ENCODE assay signal across 8 cellular contexts in the genomic region with DNA sequence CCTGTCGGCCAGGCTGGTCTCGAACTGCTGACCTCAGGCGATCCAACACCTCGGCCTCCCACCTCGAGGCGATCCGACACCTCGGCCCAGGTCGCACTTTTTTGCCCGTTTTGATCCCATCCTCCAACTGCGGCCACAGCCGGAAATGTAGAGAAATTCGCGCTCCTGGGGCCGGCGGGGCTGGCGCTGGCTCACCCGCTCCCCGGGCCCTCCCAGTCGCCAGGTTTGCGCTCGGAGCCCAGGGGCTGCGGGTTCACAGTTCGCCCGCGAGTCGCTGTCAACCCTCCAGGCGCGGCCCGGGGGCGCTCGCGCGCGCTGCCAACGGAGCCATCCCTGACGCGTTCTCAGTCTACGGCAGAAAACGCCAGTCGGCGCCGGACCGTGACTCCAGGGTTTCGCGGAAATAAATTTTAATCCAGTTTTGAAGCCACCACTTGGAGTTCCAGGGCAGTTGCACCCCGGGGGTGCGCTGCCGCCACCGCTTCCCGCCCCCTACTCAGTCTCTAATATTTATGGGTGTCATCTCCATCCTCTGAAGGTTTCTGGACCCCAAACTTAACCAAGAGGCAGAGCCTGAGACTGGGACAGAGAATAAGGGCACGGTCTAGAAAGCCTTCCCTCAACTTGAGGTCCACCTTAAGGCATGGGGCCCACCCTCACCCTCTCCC. TPM values are rescaled to one million over a fixed set of nuclear protein-coding genes. Genes with fewer than 3 reads are reported as not detected.
DNase-seq lines count a peak whose midpoint lies in the region; ATAC-seq and TF ChIP-seq lines count a peak whose summit lies in the region.

No MANE protein-coding gene starts in this region.

- H3K9ac ChIP-seq in OCI-LY3 (ENCODE audit: low read length) = peak overlapping the region; percentile 50

- H3K4me3 ChIP-seq in OCI-LY3 (ENCODE audit: low read length) = peak overlapping the region; percentile 57

- peak overlapping the region; percentile 65 for H3K4me2 ChIP-seq in OCI-LY3 (ENCODE audit: low read length)

- ATAC-seq in Right ventricle myocardium superior (ENCODE audit: poor library complexity) = peak; percentile 74
- peak; percentile 48 for ATAC-seq in sciatic nerve
- no peak for ATAC-seq in HG03439 (IDR thresholded peaks at IDR 0.05; ENCODE audit: unreplicated experiment)
- ATAC-seq in GM21360 (IDR thresholded peaks at IDR 0.05; ENCODE audit: unreplicated experiment) = no peak

- H3K36me3 ChIP-seq in OCI-LY3 (replicated peaks; ENCODE audit: low read depth, low read length) = no peaks in the 10 kb centered on the region

- DNase-seq in NCI-H82 (lab: John Stamatoyannopoulos, UW) (peak; percentile 66), NCI-H82 treated with DMSO at 0.1 percent for 48 hours (lab: John Stamatoyannopoulos, UW; ENCODE audit: unreplicated experiment) (no peak), Right ventricle myocardium superior (peak; percentile 90), sciatic nerve (ENCODE audit: low spot score) (peak; percentile 84)
- peak; percentile 92 for DNase-seq in activated naive CD4-positive, alpha-beta T cell treated with anti-CD3 and anti-CD28 coated beads for 36 hours

- peak overlapping the region; percentile 62; the same call in 1 of the 2 replicates for H2AFZ ChIP-seq in OCI-LY3 (ENCODE audit: low read depth, low read length)

- H3K27ac Mint-ChIP-seq in activated naive CD4-positive, alpha-beta T cell treated with anti-CD3 and anti-CD28 coated beads for 36 hours = peak overlapping the region; percentile 72

- CTCF ChIA-PET in activated naive CD4-positive, alpha-beta T cell treated with anti-CD3 and anti-CD28 coated beads for 36 hours (lab: Charles Lee) = interaction anchor here (0.6 to 1.8 kb wide), 5 partner anchors 8 to 77 kb away, joined by 3 to 6 read pairs (median 5); partner anchors contain the start of gene SCO2

- peaks cover 1% of the 10 kb centered on the region for H3K9me3 Mint-ChIP-seq in activated naive CD4-positive, alpha-beta T cell treated with anti-CD3 and anti-CD28 coated beads for 36 hours

- no peaks in the 10 kb centered on the region for H3K27me3 Mint-ChIP-seq in activated naive CD4-positive, alpha-beta T cell treated with anti-CD3 and anti-CD28 coated beads for 36 hours (ENCODE audit: low read depth)

- H3K4me3 Mint-ChIP-seq in activated naive CD4-positive, alpha-beta T cell treated with anti-CD3 and anti-CD28 coated beads for 36 hours = peak overlapping the region; percentile 62

- peaks cover 2% of the 10 kb centered on the region for H3K36me3 Mint-ChIP-seq in activated naive CD4-positive, alpha-beta T cell treated with anti-CD3 and anti-CD28 coated beads for 36 hours (ENCODE audit: low read depth)

- no peaks in the 10 kb centered on the region for H3K27me3 ChIP-seq in OCI-LY3 (ENCODE audit: low read depth, low read length)

- H3K79me2 ChIP-seq in OCI-LY3 (ENCODE audit: low read length) = no peaks in the 10 kb centered on the region

- peak; percentile 55 for TF ChIP-seq CTCF in OCI-LY3 (IDR thresholded peaks at IDR 0.05; ENCODE audit: low read depth, low read length)

- H4K20me1 ChIP-seq in OCI-LY3 (ENCODE audit: insufficient read depth, low read length) = no peaks in the 10 kb centered on the region

- intact Hi-C loops in activated naive CD4-positive, alpha-beta T cell treated with anti-CD3 and anti-CD28 coated beads for 36 hours (cut with micrococcal nuclease) = loop anchor here (1.0 to 2.0 kb wide), 4 partner anchors 17 to 76 kb away; partner anchors contain the start of genes CHKB and NCAPH2
- intact Hi-C loops in Right ventricle myocardium superior (cut with DNase I) (no loop called here), sciatic nerve (cut with DNase I) (no loop called here)

- H3K4me1 ChIP-seq in OCI-LY3 (ENCODE audit: low read length) = peaks cover 55% of the 10 kb centered on the region

- peak overlapping the region; percentile 22; the same call in 1 of the 2 replicates for H3K27ac ChIP-seq in OCI-LY3 (ENCODE audit: low read length)

- no peaks in the 10 kb centered on the region for H3K9me3 ChIP-seq in OCI-LY3 (ENCODE audit: insufficient read depth, low read length)

- H3K4me1 Mint-ChIP-seq in activated naive CD4-positive, alpha-beta T cell treated with anti-CD3 and anti-CD28 coated beads for 36 hours (ENCODE audit: low read depth) = peaks cover 60% of the 10 kb centered on the region

RNA-seq across cellular contexts. Expression of gene KLHDC7B, which starts 1.5 kb away (rescaled TPM):
- total RNA-seq in activated naive CD4-positive, alpha-beta T cell treated with anti-CD3 and anti-CD28 coated beads for 36 hours = 1 to 10 TPM; 7.4 to 7.6 TPM
- not detected for total RNA-seq in Right ventricle myocardium superior
- total RNA-seq in sciatic nerve = 0.13 TPM

RNA-seq across cellular contexts. Expression of gene TYMP, which starts 14.4 kb away (rescaled TPM):
- total RNA-seq in activated naive CD4-positive, alpha-beta T cell treated with anti-CD3 and anti-CD28 coated beads for 36 hours = 10 to 100 TPM; 43.7 to 49.6 TPM
- total RNA-seq in Right ventricle myocardium superior = 11.8 TPM
- total RNA-seq in sciatic nerve = 44.5 TPM

RNA-seq across cellular contexts. Expression of gene SYCE3, which starts 18.5 kb away (rescaled TPM):
- 1 to 10 TPM in 1 of 2 experiments, under 1 TPM in 1; 0.91 to 2.0 TPM for total RNA-seq in activated naive CD4-positive, alpha-beta T cell treated with anti-CD3 and anti-CD28 coated beads for 36 hours
- total RNA-seq in Right ventricle myocardium superior = not detected
- total RNA-seq in sciatic nerve = not detected

RNA-seq across cellular contexts. Expression of gene SCO2, which starts 18.8 kb away (rescaled TPM):
- 1 to 10 TPM; 1.1 to 2.1 TPM for total RNA-seq in activated naive CD4-positive, alpha-beta T cell treated with anti-CD3 and anti-CD28 coated beads for 36 hours
- total RNA-seq in Right ventricle myocardium superior (not detected), sciatic nerve (1.9 TPM)

RNA-seq across cellular contexts. Expression of gene CPT1B, which starts 34.0 kb away (rescaled TPM):
- total RNA-seq in activated naive CD4-positive, alpha-beta T cell treated with anti-CD3 and anti-CD28 coated beads for 36 hours = 10 to 100 TPM; 37.3 to 43.7 TPM
- total RNA-seq in Right ventricle myocardium superior = 402 TPM
- 18.2 TPM for total RNA-seq in sciatic nerve

Comparison
In these comparisons a context has a peak if more than half of its experiments do, and no peak if none do; other contexts are left out.
1. ATAC-seq: peak in Right ventricle myocardium superior (single experiment) and sciatic nerve (single experiment); none in HG03439 (single experiment) and GM21360 (single experiment).